Comparison of ENCODE assay signal across 10 cellular contexts in the genomic region with DNA sequence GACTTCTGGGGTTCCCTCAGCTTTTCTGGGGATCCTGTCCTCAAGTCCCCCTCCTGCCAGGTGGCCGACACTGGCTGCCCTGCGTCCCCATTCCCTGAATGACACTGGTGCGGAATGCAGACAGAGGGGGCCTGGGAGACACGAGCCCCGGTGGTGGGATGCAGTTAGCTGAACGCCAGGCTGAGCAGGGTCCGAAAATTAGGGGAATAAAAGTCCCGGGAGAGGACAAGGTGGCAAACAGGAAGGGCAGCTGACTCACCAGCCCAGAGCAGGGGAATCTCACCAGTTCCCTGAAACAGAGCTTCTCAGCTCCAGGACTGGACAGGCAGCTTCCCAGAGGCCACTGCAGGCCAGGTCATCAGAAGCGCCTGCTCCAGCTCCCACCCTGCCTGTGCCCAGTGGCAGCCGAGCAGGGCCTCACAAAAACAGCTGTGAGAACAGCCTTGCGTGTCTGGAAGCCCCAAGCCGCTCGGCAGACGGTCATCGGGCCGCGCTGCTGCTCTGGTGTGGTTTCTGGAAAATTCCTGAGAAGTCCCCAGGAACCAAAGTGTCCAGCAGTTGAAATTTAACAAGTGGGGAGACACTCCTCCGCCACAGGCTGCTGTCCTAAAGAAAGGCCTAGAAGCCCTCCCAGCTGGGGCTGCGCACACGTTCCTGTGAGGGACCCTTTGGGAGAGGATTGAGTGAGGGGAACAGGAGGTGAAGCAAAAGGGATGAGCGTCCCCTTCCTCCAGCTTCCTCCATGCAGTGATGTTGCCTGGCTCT. TPM values are rescaled to one million over a fixed set of nuclear protein-coding genes. Genes with fewer than 3 reads are reported as not detected.
DNase-seq lines count a peak whose midpoint lies in the region; ATAC-seq and TF ChIP-seq lines count a peak whose summit lies in the region.
"Had no signal": no experiment of that assay in that cellular context is flagged by ENCODE, and none has a peak within 500 bp of the region (broad histone marks: within the 10 kb centered on the region; RNA-seq: fewer than 3 reads in every experiment).

No MANE protein-coding gene starts in this region.

- no peak for TF ChIP-seq CTCF in SK-N-SH (IDR thresholded peaks at IDR 0.05)

- H3K79me2 ChIP-seq in SK-N-SH (ENCODE audit: insufficient read depth): no peaks in the 10 kb centered on the region
- H3K79me2 ChIP-seq: parathyroid adenoma had no signal

- H3K4me2 ChIP-seq in SK-N-SH (no peak overlapping the region), skeletal muscle satellite cell (ENCODE audit: low read length) (peak overlapping the region; percentile 24)

- H3K4me1 ChIP-seq in SK-N-SH (ENCODE audit: control insufficient read depth in 1 of 2, insufficient read depth in 2 of 2, low read depth in 1 of 2, low read length in 1 of 2) (peaks cover 3 to 4% of the 10 kb centered on the region in 2 experiments; a peak in 2 of 4 replicates), skeletal muscle satellite cell (ENCODE audit: control insufficient read depth, insufficient read depth, low read length) (peaks cover 56% of the 10 kb centered on the region)
- H3K4me1 ChIP-seq: parathyroid adenoma had no signal

- ATAC-seq in GM18861 (IDR thresholded peaks at IDR 0.05; ENCODE audit: unreplicated experiment): no peak

- DNase-seq in SK-N-SH (peak; percentile 48), fibroblast of peridontal ligament (ENCODE audit: extremely low read depth) (peak; percentile 79), NCI-H2196 treated with DMSO at 0.1 percent for 48 hours (lab: John Stamatoyannopoulos, UW; ENCODE audit: unreplicated experiment) (no peak)
- no peak for DNase-seq in activated CD4-positive, alpha-beta T cell treated with anti-CD3 and anti-CD28 coated beads for 48 hours
- DNase-seq in stimulated activated CD4-positive, alpha-beta T cell treated with anti-CD3 and anti-CD28 coated beads, Interleukin-4, amount 100 ng/mL, for 1 hour: no peak
- DNase-seq: WERI-Rb-1 had no signal

- no peak overlapping the region for H2AFZ ChIP-seq in SK-N-SH (ENCODE audit: low read depth)
- H2AFZ ChIP-seq: parathyroid adenoma had no signal

- H3K36me3 ChIP-seq in SK-N-SH (replicated peaks in 1 of 2; ENCODE audit: control insufficient read depth in 1 of 2, insufficient read depth in 2 of 2, low read length in 1 of 2) (no peaks in the 10 kb centered on the region), skeletal muscle satellite cell (ENCODE audit: insufficient read depth, low read length) (peaks cover 3% of the 10 kb centered on the region)
- H3K36me3 ChIP-seq: WERI-Rb-1 had no signal

- H3K27me3 ChIP-seq in SK-N-SH (ENCODE audit: insufficient read depth) (no peaks in the 10 kb centered on the region), skeletal muscle satellite cell (ENCODE audit: control insufficient read depth, insufficient read depth, low read length) (no peaks in the 10 kb centered on the region)

- no peak for TF ChIP-seq RAD21 in SK-N-SH (IDR thresholded peaks at IDR 0.05; ENCODE audit: low read length)

- H3K27ac ChIP-seq in SK-N-SH (ENCODE audit: low read depth in 2 of 2, low read length in 1 of 2): no peak overlapping the region
- H3K27ac ChIP-seq: parathyroid adenoma, WERI-Rb-1 had no signal

- no peak overlapping the region for H3K4me3 ChIP-seq in SK-N-SH (ENCODE audit: low read depth in 2 of 2, low read length in 1 of 2)
- H3K4me3 ChIP-seq in skeletal muscle satellite cell (ENCODE audit: low read length): no peak overlapping the region

- WGBS in SK-N-SH (ENCODE audit: low lambda C conversion rate): 79% methylated on average over 18 of the region's 21 CpGs

- no peaks in the 10 kb centered on the region for H3K9me3 ChIP-seq in SK-N-SH
- no peaks in the 10 kb centered on the region for H3K9me3 ChIP-seq in skeletal muscle satellite cell (replicated peaks; ENCODE audit: low read length)

- POLR2A ChIA-PET in SK-N-SH (lab: Yijun Ruan, JAX): no interaction called here

- no peaks in the 10 kb centered on the region for H3F3A ChIP-seq in SK-N-SH (replicated peaks; ENCODE audit: insufficient read depth)

- TF ChIP-seq POLR2A in GM19193 (IDR thresholded peaks at IDR 0.05; ENCODE audit: extremely low read depth, insufficient read depth, insufficient read length): peak; percentile 9

- H4K20me1 ChIP-seq in SK-N-SH (ENCODE audit: insufficient read depth): no peaks in the 10 kb centered on the region

- no peaks in the 10 kb centered on the region for H3K9me2 ChIP-seq in SK-N-SH

- no peak for TF ChIP-seq EP300 in SK-N-SH (IDR thresholded peaks at IDR 0.05; ENCODE audit: borderline replicate concordance in 1 of 2, low read depth in 1 of 2, low read length in 1 of 2)

- H3K9ac ChIP-seq in SK-N-SH (no peak overlapping the region), skeletal muscle satellite cell (ENCODE audit: low read depth, low read length) (peak overlapping the region; percentile 86)
- H3K9ac ChIP-seq: parathyroid adenoma had no signal

- CTCF ChIA-PET in SK-N-SH (lab: Yijun Ruan, JAX): no interaction called here

TF ChIP-seq in SK-N-SH, 30 proteins besides CTCF, POLR2A, EP300 and RAD21:
- TF ChIP-seq, protein P1, sequence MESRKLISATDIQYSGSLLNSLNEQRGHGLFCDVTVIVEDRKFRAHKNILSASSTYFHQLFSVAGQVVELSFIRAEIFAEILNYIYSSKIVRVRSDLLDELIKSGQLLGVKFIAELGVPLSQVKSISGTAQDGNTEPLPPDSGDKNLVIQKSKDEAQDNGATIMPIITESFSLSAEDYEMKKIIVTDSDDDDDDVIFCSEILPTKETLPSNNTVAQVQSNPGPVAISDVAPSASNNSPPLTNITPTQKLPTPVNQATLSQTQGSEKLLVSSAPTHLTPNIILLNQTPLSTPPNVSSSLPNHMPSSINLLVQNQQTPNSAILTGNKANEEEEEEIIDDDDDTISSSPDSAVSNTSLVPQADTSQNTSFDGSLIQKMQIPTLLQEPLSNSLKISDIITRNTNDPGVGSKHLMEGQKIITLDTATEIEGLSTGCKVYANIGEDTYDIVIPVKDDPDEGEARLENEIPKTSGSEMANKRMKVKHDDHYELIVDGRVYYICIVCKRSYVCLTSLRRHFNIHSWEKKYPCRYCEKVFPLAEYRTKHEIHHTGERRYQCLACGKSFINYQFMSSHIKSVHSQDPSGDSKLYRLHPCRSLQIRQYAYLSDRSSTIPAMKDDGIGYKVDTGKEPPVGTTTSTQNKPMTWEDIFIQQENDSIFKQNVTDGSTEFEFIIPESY (IDR thresholded peaks at IDR 0.05; ENCODE audit: borderline replicate concordance, low read depth): no peak

RNA-seq across cellular contexts. Expression of a gene that starts 47.6 kb away (rescaled TPM):
- polyA plus RNA-seq in SK-N-SH (2012; rRNA removed): 23.0 and 25.7 TPM in 2 replicates
- polyA plus RNA-seq in SK-N-SH (2012; cell fraction: cytosol; rRNA removed): 12.9 and 16.6 TPM in 2 replicates
- polyA plus RNA-seq in SK-N-SH (2012; cell fraction: nucleus; rRNA removed): 58.8 and 60.0 TPM in 2 replicates
- total RNA-seq in skeletal muscle satellite cell (2012; rRNA removed): 22.7 and 30.2 TPM in 2 replicates

Comparison
In these comparisons a context has a peak if more than half of its experiments do, and no peak if none do; other contexts are left out.
1. DNase-seq: peak in SK-N-SH (single experiment) and fibroblast of peridontal ligament (single experiment); none in activated CD4-positive, alpha-beta T cell treated with anti-CD3 and anti-CD28 coated beads for 48 hours (single experiment), stimulated activated CD4-positive, alpha-beta T cell treated with anti-CD3 and anti-CD28 coated beads, Interleukin-4, amount 100 ng/mL, for 1 hour (single experiment) and NCI-H2196 treated with DMSO at 0.1 percent for 48 hours (single experiment).